ENCODE assay signal across 9 cellular contexts in the genomic region with DNA sequence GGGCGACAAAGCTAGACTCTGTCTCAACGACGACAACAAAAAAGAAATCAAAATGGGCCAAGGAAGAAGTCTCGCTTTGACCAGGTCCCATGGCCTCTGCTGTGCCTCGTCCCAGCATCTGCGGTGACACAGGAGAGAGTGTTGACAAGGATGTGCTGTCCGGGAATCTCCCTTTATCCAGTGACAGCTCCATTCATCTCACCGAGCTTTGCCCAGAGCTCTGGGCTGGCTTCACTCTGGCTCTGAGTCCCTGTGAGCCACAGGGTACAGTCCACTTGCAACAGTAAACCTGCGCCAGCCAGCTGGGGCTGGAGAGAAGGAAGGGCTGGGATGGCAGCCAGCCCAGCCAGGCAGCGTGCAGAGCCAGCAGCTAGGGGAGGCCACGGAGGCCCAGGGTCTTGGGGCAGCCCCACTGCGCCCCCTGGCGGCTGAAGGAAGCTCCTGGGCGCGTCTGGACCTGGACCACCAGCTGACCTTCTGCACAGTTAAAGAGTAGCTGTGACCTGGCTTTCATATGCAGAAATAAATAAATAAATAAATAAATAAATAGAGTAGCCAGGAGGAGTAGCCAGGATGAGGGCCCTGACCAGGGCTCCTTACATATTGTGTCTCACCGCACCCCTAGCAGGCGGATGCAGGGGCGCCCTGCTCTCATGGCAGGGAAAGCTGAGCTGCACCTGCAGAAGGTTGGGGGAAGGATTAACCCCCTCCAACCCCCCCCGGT. TPM values are rescaled to one million over a fixed set of nuclear protein-coding genes. Genes with fewer than 3 reads are reported as not detected.
DNase-seq lines count a peak whose midpoint lies in the region; ATAC-seq lines count a peak whose summit lies in the region.
"Had no signal": no experiment of that assay in that cellular context is flagged by ENCODE, and none has a peak within 500 bp of the region (broad histone marks: within the 10 kb centered on the region; RNA-seq: fewer than 3 reads in every experiment).

No MANE protein-coding gene starts in this region.

- no peaks in the 10 kb centered on the region for H3K79me1 ChIP-seq in mesendoderm (ENCODE audit: low read length)

- H3K4me3 Mint-ChIP-seq in activated CD8-positive, alpha-beta T cell treated with anti-CD3 and anti-CD28 coated beads, Interleukin-2, amount 10 ng/mL, durations not matched to agents 7 days and 5 days, result no peak overlapping the region
- H3K4me3 Mint-ChIP-seq: activated naive CD8-positive, alpha-beta T cell had no signal

- H3K27me3 ChIP-seq in mesendoderm (ENCODE audit: insufficient read depth, low read length, poor library complexity), result no peaks in the 10 kb centered on the region

- no peaks in the 10 kb centered on the region for H3K79me2 ChIP-seq in mesendoderm (ENCODE audit: control insufficient read depth, insufficient read depth, low read length)

- H3K9me3 Mint-ChIP-seq in activated CD8-positive, alpha-beta T cell treated with anti-CD3 and anti-CD28 coated beads, Interleukin-2, amount 10 ng/mL, durations not matched to agents 7 days and 5 days (ENCODE audit: insufficient read depth), result no peaks in the 10 kb centered on the region

- H3K23ac ChIP-seq in mesendoderm (ENCODE audit: low read length), result no peak overlapping the region

- H2AK5ac ChIP-seq in mesendoderm (ENCODE audit: low read length), result no peak overlapping the region

- no CpG with 5 or more reads among the region's 19 CpGs for WGBS in mesendoderm (ENCODE audit: extremely low coverage, insufficient coverage, low lambda C conversion rate)

- H2BK5ac ChIP-seq in mesendoderm (ENCODE audit: low read length), result no peak overlapping the region

- POLR2A ChIA-PET in activated CD8-positive, alpha-beta T cell treated with anti-CD3 and anti-CD28 coated beads, Interleukin-2, amount 10 ng/mL, durations not matched to agents 7 days and 5 days (lab: Charles Lee), result interaction anchor here (0.7 to 1.4 kb wide), 5 partner anchors 9 to 342 kb away, joined by 3 to 4 read pairs (median 4); partner anchors contain the start of gene ENO1

- no peak overlapping the region for H4K5ac ChIP-seq in mesendoderm (ENCODE audit: low read length)

- no peak overlapping the region for H3K4me2 ChIP-seq in mesendoderm (ENCODE audit: low read length)

- H3K27ac ChIP-seq in mesendoderm (ENCODE audit: low read depth, low read length), result no peak overlapping the region

- H3K27ac Mint-ChIP-seq in activated CD8-positive, alpha-beta T cell treated with anti-CD3 and anti-CD28 coated beads, Interleukin-2, amount 10 ng/mL, durations not matched to agents 7 days and 5 days, result no peak overlapping the region
- H3K27ac Mint-ChIP-seq: activated naive CD8-positive, alpha-beta T cell had no signal

- no peak overlapping the region for H3K9ac ChIP-seq in mesendoderm (ENCODE audit: low read length)

- H3K36me3 ChIP-seq in mesendoderm (ENCODE audit: control insufficient read depth, insufficient read depth, low read length), result no peaks in the 10 kb centered on the region

- no peak overlapping the region for H2BK15ac ChIP-seq in mesendoderm (replicated peaks; ENCODE audit: low read depth)

- no peaks in the 10 kb centered on the region for H3K36me3 Mint-ChIP-seq in activated CD8-positive, alpha-beta T cell treated with anti-CD3 and anti-CD28 coated beads, Interleukin-2, amount 10 ng/mL, durations not matched to agents 7 days and 5 days (ENCODE audit: low read depth)
- H3K36me3 Mint-ChIP-seq: activated naive CD8-positive, alpha-beta T cell had no signal

- H3K4me1 Mint-ChIP-seq in activated CD8-positive, alpha-beta T cell treated with anti-CD3 and anti-CD28 coated beads, Interleukin-2, amount 10 ng/mL, durations not matched to agents 7 days and 5 days (ENCODE audit: low read depth), result peaks cover 12% of the 10 kb centered on the region

- ATAC-seq in HG03342 (IDR thresholded peaks at IDR 0.05; ENCODE audit: unreplicated experiment) (peak; percentile 62), HG03378 (IDR thresholded peaks at IDR 0.05; ENCODE audit: unreplicated experiment) (no peak)
- peak; percentile 96 for ATAC-seq in activated CD8-positive, alpha-beta T cell treated with anti-CD3 and anti-CD28 coated beads, Interleukin-2, amount 10 ng/mL, durations not matched to agents 7 days and 5 days

- H3K4ac ChIP-seq in mesendoderm (ENCODE audit: low read depth, low read length), result no peak overlapping the region

- CTCF ChIA-PET in activated CD8-positive, alpha-beta T cell treated with anti-CD3 and anti-CD28 coated beads, Interleukin-2, amount 10 ng/mL, durations not matched to agents 7 days and 5 days (lab: Charles Lee), result interaction anchor here (0.6 to 8.2 kb wide), 74 partner anchors 10 to 867 kb away, joined by 3 to 130 read pairs (median 4); partner anchors contain the start of genes ENO1, RERE and SLC45A1

- H3K56ac ChIP-seq in mesendoderm (ENCODE audit: low read length), result no peak overlapping the region

- peak; percentile 98 for DNase-seq in DMS53 (lab: John Stamatoyannopoulos, UW)
- peak; percentile 80 for DNase-seq in NCI-H774 (lab: John Stamatoyannopoulos, UW)
- DNase-seq in activated CD8-positive, alpha-beta T cell treated with anti-CD3 and anti-CD28 coated beads, Interleukin-2, amount 10 ng/mL, durations not matched to agents 7 days and 5 days, result peak; percentile 80
- peak; percentile 70 for DNase-seq in effector CD4-positive, alpha-beta T cell
- DNase-seq in mesendoderm, result peak; percentile 88
- DNase-seq in stimulated activated CD8-positive, alpha-beta memory T cell treated with anti-CD3 and anti-CD28 coated beads, Interleukin-12 subunit alpha, Interleukin-12 subunit beta, amount 100 ng/mL, for 24 hours (ENCODE audit: extremely low read depth), result peak; percentile 61

- H3K4me3 ChIP-seq in mesendoderm (ENCODE audit: low read length), result no peak overlapping the region

- peaks cover 2% of the 10 kb centered on the region for H3K27me3 Mint-ChIP-seq in activated CD8-positive, alpha-beta T cell treated with anti-CD3 and anti-CD28 coated beads, Interleukin-2, amount 10 ng/mL, durations not matched to agents 7 days and 5 days (ENCODE audit: low read depth)
- H3K27me3 Mint-ChIP-seq: activated naive CD8-positive, alpha-beta T cell had no signal

- no peak overlapping the region for H2BK120ac ChIP-seq in mesendoderm (ENCODE audit: low read depth, low read length)

- H3K18ac ChIP-seq in mesendoderm (ENCODE audit: low read length), result no peak overlapping the region

- H4K8ac ChIP-seq in mesendoderm (ENCODE audit: low read depth, low read length), result no peak overlapping the region

- H3K4me1 ChIP-seq in mesendoderm (ENCODE audit: control insufficient read depth, low read depth, low read length), result no peaks in the 10 kb centered on the region

RNA-seq across cellular contexts. Expression of gene ENO1, which starts 29.7 kb away (rescaled TPM):
- 1,000 to 10,000 TPM; 3,150 to 3,216 TPM for total RNA-seq in activated CD8-positive, alpha-beta T cell treated with anti-CD3 and anti-CD28 coated beads, Interleukin-2, amount 10 ng/mL, durations not matched to agents 7 days and 5 days
- 1,324 TPM for polyA plus RNA-seq in mesendoderm (2013, experiment 1 of 2)
- 1,329 TPM for polyA plus RNA-seq in mesendoderm (2013, experiment 2 of 2)

RNA-seq across cellular contexts. Expression of gene RERE, which starts 31.4 kb away (rescaled TPM):
- total RNA-seq in activated CD8-positive, alpha-beta T cell treated with anti-CD3 and anti-CD28 coated beads, Interleukin-2, amount 10 ng/mL, durations not matched to agents 7 days and 5 days, result 10 to 100 TPM; 37.4 to 44.7 TPM
- 55.4 TPM for polyA plus RNA-seq in mesendoderm (2013, experiment 1 of 2)
- polyA plus RNA-seq in mesendoderm (2013, experiment 2 of 2), result 60.2 TPM
